1 cellular context compared by ENCODE assay signal in genomic region chr6:53064726-53065265, GRCh38.
TF ChIP-seq lines count a peak whose summit lies in the region.

No MANE protein-coding gene starts in this region.

TF ChIP-seq in HepG2, 621 proteins besides CTCF, POLR2A, EP300 and RAD21 (continued from another document and continues in another):
- TF ChIP-seq MTERF4 (CRISPR knock-in tag; IDR thresholded peaks at IDR 0.05) (no peak), ZNF646 (CRISPR knock-in tag; IDR thresholded peaks at IDR 0.05) (no peak), GRHL1 (CRISPR knock-in tag; conservative IDR thresholded peaks at IDR 0.05) (no peak), ONECUT2 (CRISPR knock-in tag; IDR thresholded peaks at IDR 0.05) (0 out of 2 replicates have a peak, but pooled peaks have one; percentile 22), SMC3 (IDR thresholded peaks at IDR 0.05; ENCODE audit: low read length) (no peak), ZBTB44 (CRISPR knock-in tag; IDR thresholded peaks at IDR 0.05) (no peak), ZNF337 (CRISPR knock-in tag; IDR thresholded peaks at IDR 0.05; ENCODE audit: borderline replicate concordance, low read depth) (no peak; the same call in 1 of the 2 replicates), BORCS8-MEF2B (CRISPR knock-in tag; IDR thresholded peaks at IDR 0.05) (no peak), ZNF317 (CRISPR knock-in tag; IDR thresholded peaks at IDR 0.05) (no peak), POLR2G (IDR thresholded peaks at IDR 0.05; ENCODE audit: low read depth, low read length) (no peak; the same call in 1 of the 2 replicates), ETV5 (CRISPR knock-in tag; IDR thresholded peaks at IDR 0.05; ENCODE audit: borderline replicate concordance) (peak; percentile 77; the same call in 1 of the 2 replicates), ZNF530 (CRISPR knock-in tag; IDR thresholded peaks at IDR 0.05; ENCODE audit: low read depth) (no peak), ZNF501 (CRISPR knock-in tag; IDR thresholded peaks at IDR 0.05) (no peak), ZNF569 (CRISPR knock-in tag; IDR thresholded peaks at IDR 0.05; ENCODE audit: borderline replicate concordance) (no peak), NCOA5 (CRISPR knock-in tag; IDR thresholded peaks at IDR 0.05) (no peak), NFATC3 (CRISPR knock-in tag; IDR thresholded peaks at IDR 0.05) (no peak), ZFP90 (CRISPR knock-in tag; IDR thresholded peaks at IDR 0.05; ENCODE audit: borderline replicate concordance) (no peak), SRSF4 (IDR thresholded peaks at IDR 0.05; ENCODE audit: low read depth, low read length, poor library complexity, severe bottlenecking) (no peak), AGO1 (IDR thresholded peaks at IDR 0.05; ENCODE audit: low read depth, low read length, poor library complexity, severe bottlenecking) (no peak), ZNF780A (CRISPR knock-in tag; IDR thresholded peaks at IDR 0.05) (no peak), ZNF460 (CRISPR knock-in tag; IDR thresholded peaks at IDR 0.05; ENCODE audit: borderline replicate concordance) (no peak), GZF1 (CRISPR knock-in tag; IDR thresholded peaks at IDR 0.05) (no peak), ZNF83 (CRISPR knock-in tag; IDR thresholded peaks at IDR 0.05; ENCODE audit: borderline replicate concordance) (no peak), ZBTB39 (CRISPR knock-in tag; IDR thresholded peaks at IDR 0.05) (no peak), RBAK (CRISPR knock-in tag; IDR thresholded peaks at IDR 0.05) (no peak), ZNF160 (CRISPR knock-in tag; IDR thresholded peaks at IDR 0.05) (no peak), SRSF9 (IDR thresholded peaks at IDR 0.05; ENCODE audit: borderline replicate concordance, insufficient read depth, low read depth, low read length, poor library complexity, severe bottlenecking) (no peak), ZMYM4 (CRISPR knock-in tag; IDR thresholded peaks at IDR 0.05) (no peak; the same call in 1 of the 2 replicates), ZNF883 (CRISPR knock-in tag; IDR thresholded peaks at IDR 0.05; ENCODE audit: not compliant biosample characterization) (no peak), ZBTB1 (CRISPR knock-in tag; IDR thresholded peaks at IDR 0.05; ENCODE audit: borderline replicate concordance) (no peak), SNAPC5 (CRISPR knock-in tag; IDR thresholded peaks at IDR 0.05; ENCODE audit: borderline replicate concordance) (no peak), NONO (IDR thresholded peaks at IDR 0.05) (no peak), NONO (CRISPR knock-in tag; conservative IDR thresholded peaks at IDR 0.05) (no peak), MATR3 (CRISPR knock-in tag; IDR thresholded peaks at IDR 0.05) (no peak), GLMP (CRISPR knock-in tag; IDR thresholded peaks at IDR 0.05; ENCODE audit: borderline replicate concordance) (no peak), ZNF512 (CRISPR knock-in tag; IDR thresholded peaks at IDR 0.05) (no peak), ZBTB43 (CRISPR knock-in tag; conservative IDR thresholded peaks at IDR 0.05) (no peak), SOX13 (IDR thresholded peaks at IDR 0.05) (no peak), SOX13 (CRISPR knock-in tag; conservative IDR thresholded peaks at IDR 0.05 in 1 of 2, IDR thresholded peaks at IDR 0.05 in 1 of 2) (no peak), HINFP (CRISPR knock-in tag; IDR thresholded peaks at IDR 0.05; ENCODE audit: low read depth) (no peak), MYC (CRISPR knock-in tag; IDR thresholded peaks at IDR 0.05; ENCODE audit: borderline replicate concordance) (peak; percentile 3; the same call in 1 of the 2 replicates), NR2F6 (IDR thresholded peaks at IDR 0.05) (no peak), NR2F6 (CRISPR knock-in tag; IDR thresholded peaks at IDR 0.05) (no peak; the same call in 1 of the 2 replicates), ZNF234 (CRISPR knock-in tag; conservative IDR thresholded peaks at IDR 0.05) (no peak)
